1 cellular context compared by ENCODE assay signal in the genomic region with DNA sequence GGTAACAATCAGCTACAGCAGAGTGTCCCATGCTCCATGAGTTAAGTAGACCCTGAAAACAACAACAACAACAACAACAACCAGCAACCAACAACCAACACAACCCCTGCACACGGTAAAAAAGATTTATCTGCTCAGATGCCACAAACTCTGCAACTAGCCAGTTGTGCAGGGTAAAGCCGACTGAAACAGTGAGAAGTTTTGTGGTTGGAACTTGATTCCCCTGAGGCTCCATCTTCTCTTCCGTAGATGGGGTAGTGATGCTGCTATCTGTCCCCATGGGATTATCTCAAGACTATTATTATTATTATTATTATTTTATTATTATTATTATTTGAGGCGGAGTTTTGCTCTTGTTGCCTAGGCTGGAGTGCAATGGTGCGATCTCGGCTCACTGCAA.
TF ChIP-seq lines count a peak whose summit lies in the region.

No MANE protein-coding gene starts in this region.

TF ChIP-seq in H1, 55 proteins besides CTCF, POLR2A, EP300 and RAD21 (continued from another document):
- no peak for TF ChIP-seq KDM5A (IDR thresholded peaks at IDR 0.05; ENCODE audit: low read length)
- TF ChIP-seq ATF3 (IDR thresholded peaks at IDR 0.05; ENCODE audit: insufficient read depth, low read depth, low read length), result no peak
